In genomic region chr3:149752051-149752787, GRCh38 we compare ENCODE assay signal across 8 cellular contexts. TPM values are rescaled to one million over a fixed set of nuclear protein-coding genes. Genes with fewer than 3 reads are reported as not detected.
DNase-seq lines count a peak whose midpoint lies in the region; ATAC-seq lines count a peak whose summit lies in the region.

Gene COMMD2 (minus strand): TSS chr3:149752489. CDS start chr3:149752444, 45 bp downstream.

- H3K9me3 ChIP-seq in KOPT-K1 (ENCODE audit: insufficient read depth, low read length, poor library complexity, severe bottlenecking): no peaks in the 10 kb centered on the region

- H3K4me3 Mint-ChIP-seq in activated T-helper 17 cell treated with anti-CD3 and anti-CD28 coated beads, Interleukin-2, amount 50 U/mL, for 72 hours: peak within 1 kb of the TSS; percentile 96
- peak within 1 kb of the TSS; percentile 97 for H3K4me3 Mint-ChIP-seq in natural killer cell treated with Interleukin-12 subunit alpha and Interleukin-12 subunit beta and Interleukin-15 and Interleukin-18, amount 100 ng/mL, for 72 hours

- peak within 1 kb of the TSS; percentile 95 for H3K27ac Mint-ChIP-seq in activated T-helper 17 cell treated with anti-CD3 and anti-CD28 coated beads, Interleukin-2, amount 50 U/mL, for 72 hours
- peak within 1 kb of the TSS; percentile 81 to 95 for H3K27ac Mint-ChIP-seq in natural killer cell treated with Interleukin-12 subunit alpha and Interleukin-12 subunit beta and Interleukin-15 and Interleukin-18, amount 100 ng/mL, for 72 hours

- ATAC-seq in GM21786 (IDR thresholded peaks at IDR 0.05; ENCODE audit: unreplicated experiment): peak; percentile 99
- ATAC-seq in activated T-helper 17 cell treated with anti-CD3 and anti-CD28 coated beads, Interleukin-2, amount 50 U/mL, for 72 hours (replicated peaks): peak; percentile 99
- ATAC-seq in natural killer cell treated with Interleukin-12 subunit alpha and Interleukin-12 subunit beta and Interleukin-15 and Interleukin-18, amount 100 ng/mL, for 72 hours: peak; percentile 99
- peak; percentile 100 for ATAC-seq in stimulated activated naive CD8-positive, alpha-beta T cell treated with anti-CD3 and anti-CD28 coated beads, Interleukin-15, Interleukin-2, amounts not matched to agents 100 U/mL and 50 U/mL, for 24 hours

- no peaks in the 10 kb centered on the region for H3K27me3 Mint-ChIP-seq in activated T-helper 17 cell treated with anti-CD3 and anti-CD28 coated beads, Interleukin-2, amount 50 U/mL, for 72 hours
- H3K27me3 Mint-ChIP-seq in natural killer cell treated with Interleukin-12 subunit alpha and Interleukin-12 subunit beta and Interleukin-15 and Interleukin-18, amount 100 ng/mL, for 72 hours: peaks cover 5 to 9% of the 10 kb centered on the region in 2 donors

- H3K4me1 Mint-ChIP-seq in activated T-helper 17 cell treated with anti-CD3 and anti-CD28 coated beads, Interleukin-2, amount 50 U/mL, for 72 hours: peaks cover 11% of the 10 kb centered on the region
- H3K4me1 Mint-ChIP-seq in natural killer cell treated with Interleukin-12 subunit alpha and Interleukin-12 subunit beta and Interleukin-15 and Interleukin-18, amount 100 ng/mL, for 72 hours (ENCODE audit: low read depth in 2 of 2): peaks cover 9 to 24% of the 10 kb centered on the region in 2 donors

- peaks cover 27% of the 10 kb centered on the region for H3K36me3 ChIP-seq in KOPT-K1 (ENCODE audit: insufficient read depth, low read length)

- H3K36me3 Mint-ChIP-seq in activated T-helper 17 cell treated with anti-CD3 and anti-CD28 coated beads, Interleukin-2, amount 50 U/mL, for 72 hours (ENCODE audit: low read depth): peaks cover 38% of the 10 kb centered on the region
- H3K36me3 Mint-ChIP-seq in natural killer cell treated with Interleukin-12 subunit alpha and Interleukin-12 subunit beta and Interleukin-15 and Interleukin-18, amount 100 ng/mL, for 72 hours: peaks cover 13% of the 10 kb centered on the region

- H3K9me3 Mint-ChIP-seq in activated T-helper 17 cell treated with anti-CD3 and anti-CD28 coated beads, Interleukin-2, amount 50 U/mL, for 72 hours: no peaks in the 10 kb centered on the region
- no peaks in the 10 kb centered on the region for H3K9me3 Mint-ChIP-seq in natural killer cell treated with Interleukin-12 subunit alpha and Interleukin-12 subunit beta and Interleukin-15 and Interleukin-18, amount 100 ng/mL, for 72 hours

- DNase-seq in Daoy (ENCODE audit: low read depth) (peak; percentile 90), RKO (ENCODE audit: low spot score) (peak; percentile 93), fibroblast of peridontal ligament (ENCODE audit: extremely low read depth) (peak; percentile 83)
- DNase-seq in natural killer cell treated with Interleukin-12 subunit alpha and Interleukin-12 subunit beta and Interleukin-15 and Interleukin-18, amount 100 ng/mL, for 72 hours (ENCODE audit: low spot score): peak; percentile 80
- DNase-seq in stimulated activated naive CD8-positive, alpha-beta T cell treated with anti-CD3 and anti-CD28 coated beads, Interleukin-15, Interleukin-2, amounts not matched to agents 100 U/mL and 50 U/mL, for 24 hours: peak; percentile 76

- H3K27ac ChIP-seq in KOPT-K1 (ENCODE audit: low read depth, low read length, poor library complexity, severe bottlenecking): peak within 1 kb of the TSS; percentile 53

RNA-seq across cellular contexts. Expression of gene COMMD2, which starts in this region (rescaled TPM):
- 40.1 and 88.3 TPM in 2 replicates for total RNA-seq in Daoy (2014; rRNA removed; shearing (Covaris generic))
- total RNA-seq in activated T-helper 17 cell treated with anti-CD3 and anti-CD28 coated beads, Interleukin-2, amount 50 U/mL, for 72 hours: 10 to 100 TPM; 20.1 to 23.3 TPM
- total RNA-seq in natural killer cell treated with Interleukin-12 subunit alpha and Interleukin-12 subunit beta and Interleukin-15 and Interleukin-18, amount 100 ng/mL, for 72 hours: 10 to 100 TPM; 29.4 to 41.9 TPM

Comparison
In these comparisons a context has a peak if more than half of its experiments do, and no peak if none do; other contexts are left out.
1. Peak in every context shown above with its lines: DNase-seq, ATAC-seq and H3K27ac ChIP-seq.